In genomic region chr17:6374271-6374691, GRCh38 we compare ENCODE assay signal across 1 cellular context.
TF ChIP-seq lines count a peak whose summit lies in the region.

No MANE protein-coding gene starts in this region.

TF ChIP-seq in H1, 55 proteins besides CTCF, POLR2A, EP300 and RAD21 (continued from another document):
- no peak for TF ChIP-seq CHD7 (IDR thresholded peaks at IDR 0.05; ENCODE audit: insufficient replicate concordance, low read length)
- peak; percentile 72; the same call in 1 of the 2 replicates for TF ChIP-seq SP1 (IDR thresholded peaks at IDR 0.05; ENCODE audit: low read depth, low read length)
- no peak for TF ChIP-seq POLR2AphosphoS5 (IDR thresholded peaks at IDR 0.05; ENCODE audit: low read depth, low read length)
- TF ChIP-seq GTF2F1 (IDR thresholded peaks at IDR 0.05; ENCODE audit: borderline replicate concordance, low read depth, low read length), result no peak
